9 cellular contexts compared by ENCODE assay signal in genomic region chr14:50821471-50822464, GRCh38. TPM values are rescaled to one million over a fixed set of nuclear protein-coding genes. Genes with fewer than 3 reads are reported as not detected.
DNase-seq lines count a peak whose midpoint lies in the region; ATAC-seq and TF ChIP-seq lines count a peak whose summit lies in the region.
"Had no signal": no experiment of that assay in that cellular context is flagged by ENCODE, and none has a peak within 500 bp of the region (broad histone marks: within the 10 kb centered on the region; RNA-seq: fewer than 3 reads in every experiment).

No MANE protein-coding gene starts in this region.

- no peak overlapping the region for H3K4me3 Mint-ChIP-seq in HFFc6
- peak overlapping the region; percentile 83 to 84 for H3K4me3 Mint-ChIP-seq in stimulated activated naive B cell treated with anti-CD40 and anti-IgM and Interleukin-4, amounts not matched to agents 10 μg/mL and 1 μg/mL and 100 μg/mL, for 72 hours

- ATAC-seq in stimulated activated naive B cell treated with anti-CD40 and anti-IgM and Interleukin-4, amounts not matched to agents 10 μg/mL and 1 μg/mL and 100 μg/mL, for 72 hours (replicated peaks) = peak; percentile 2
- ATAC-seq in GM18519 (IDR thresholded peaks at IDR 0.05; ENCODE audit: low FRiP score, unreplicated experiment) = no peak
- no peak for ATAC-seq in GM19452 (IDR thresholded peaks at IDR 0.05; ENCODE audit: unreplicated experiment)

- H3K27ac Mint-ChIP-seq in HFFc6 = 0 out of 2 replicates have a peak overlapping the region, but pooled peaks have one; percentile 10
- H3K27ac Mint-ChIP-seq in stimulated activated naive B cell treated with anti-CD40 and anti-IgM and Interleukin-4, amounts not matched to agents 10 μg/mL and 1 μg/mL and 100 μg/mL, for 72 hours = peak overlapping the region; percentile 95

- H3K9me3 Mint-ChIP-seq in HFFc6 = no peaks in the 10 kb centered on the region
- H3K9me3 Mint-ChIP-seq in stimulated activated naive B cell treated with anti-CD40 and anti-IgM and Interleukin-4, amounts not matched to agents 10 μg/mL and 1 μg/mL and 100 μg/mL, for 72 hours = peaks cover 3 to 4% of the 10 kb centered on the region in 2 donors

- TF ChIP-seq CTCF in HFFc6 (IDR thresholded peaks at IDR 0.05) = no peak

- DNase-seq in HFFc6 (no peak), T-helper 2 cell (peak in 3 of 5 experiments; percentile 24 to 87 (median 73)), hepatic stellate cell (ENCODE audit: low spot score) (no peak), germinal center (ENCODE audit: low spot score) (no peak)
- DNase-seq in effector CD8-positive, alpha-beta T cell (lab: John Stamatoyannopoulos, UW) = peak; percentile 20
- DNase-seq in stimulated activated naive B cell treated with anti-CD40 and anti-IgM and Interleukin-4, amounts not matched to agents 10 μg/mL and 1 μg/mL and 100 μg/mL, for 72 hours = no peak
- DNase-seq: WERI-Rb-1 had no signal

- H3K36me3 Mint-ChIP-seq in HFFc6 (ENCODE audit: low read depth) = peaks cover 8% of the 10 kb centered on the region; the same call in 1 of the 2 replicates
- peaks cover 44 to 66% of the 10 kb centered on the region in 2 donors for H3K36me3 Mint-ChIP-seq in stimulated activated naive B cell treated with anti-CD40 and anti-IgM and Interleukin-4, amounts not matched to agents 10 μg/mL and 1 μg/mL and 100 μg/mL, for 72 hours

- H3K4me1 Mint-ChIP-seq in HFFc6 (ENCODE audit: low read depth) = peaks cover 49% of the 10 kb centered on the region
- peaks cover 60 to 86% of the 10 kb centered on the region in 2 donors for H3K4me1 Mint-ChIP-seq in stimulated activated naive B cell treated with anti-CD40 and anti-IgM and Interleukin-4, amounts not matched to agents 10 μg/mL and 1 μg/mL and 100 μg/mL, for 72 hours

- H3K27me3 Mint-ChIP-seq in HFFc6 (ENCODE audit: insufficient read depth) = no peaks in the 10 kb centered on the region; the same call in 1 of the 2 replicates
- no peaks in the 10 kb centered on the region for H3K27me3 Mint-ChIP-seq in stimulated activated naive B cell treated with anti-CD40 and anti-IgM and Interleukin-4, amounts not matched to agents 10 μg/mL and 1 μg/mL and 100 μg/mL, for 72 hours

RNA-seq across cellular contexts. Expression of gene NIN, which starts 9.2 kb away (rescaled TPM):
- 10 to 100 TPM; 43.7 to 66.3 (median 57.4) TPM for total RNA-seq in HFFc6 (2021; fragmentation: NEBNext Ultra II Directional; extraction: Animal tissue kit (Norgen Biotek cat#: 25700))

RNA-seq across cellular contexts. Expression of gene ABHD12B, which starts 50.1 kb away (rescaled TPM):
- under 1 TPM in 1 of 6 experiments, not detected in 5; 0.34 TPM for total RNA-seq in HFFc6 (2021; fragmentation: NEBNext Ultra II Directional; extraction: Animal tissue kit (Norgen Biotek cat#: 25700))

Comparison
In these comparisons a context has a peak if more than half of its experiments do, and no peak if none do; other contexts are left out.
1. DNase-seq: peak in T-helper 2 cell (3 of 5) and effector CD8-positive, alpha-beta T cell (single experiment); none in HFFc6 (single experiment), stimulated activated naive B cell treated with anti-CD40 and anti-IgM and Interleukin-4, amounts not matched to agents 10 μg/mL and 1 μg/mL and 100 μg/mL, for 72 hours (single experiment), hepatic stellate cell (single experiment) and germinal center (single experiment).
2. ATAC-seq: peak in stimulated activated naive B cell treated with anti-CD40 and anti-IgM and Interleukin-4, amounts not matched to agents 10 μg/mL and 1 μg/mL and 100 μg/mL, for 72 hours (2 of 2); none in GM18519 (single experiment) and GM19452 (single experiment).